ENCODE assay signal across 24 cellular contexts in genomic region chr5:178757410-178757809, GRCh38.
"Had no signal": no experiment of that assay in that cellular context is flagged by ENCODE, and none has a peak within 500 bp of the region (broad histone marks: within the 10 kb centered on the region; RNA-seq: fewer than 3 reads in every experiment).

No MANE protein-coding gene starts in this region.

- H3K4me1 ChIP-seq: stomach, suprapubic skin, testis, thyroid gland, tibial artery, tibial nerve, transverse colon, upper lobe of left lung, upper lobe of right lung, uterus, vagina had no signal

- H3K27ac ChIP-seq: stomach, suprapubic skin, testis, thoracic aorta, thyroid gland, tibial artery, tibial nerve, transverse colon, upper lobe of left lung, upper lobe of right lung, uterus, vagina had no signal

- H3K9me3 ChIP-seq: stomach, suprapubic skin, testis, thoracic aorta, thyroid gland, tibial artery, tibial nerve, transverse colon, upper lobe of left lung, upper lobe of right lung, uterus, vagina had no signal

- DNase-seq: stimulated activated CD4-positive, alpha-beta T cell treated with anti-CD3 and anti-CD28 coated beads, Interleukin-2, amount 100 ng/mL, for 48 hours; stimulated activated CD4-positive, alpha-beta T cell treated with anti-CD3 and anti-CD28 coated beads, Interleukin-4, amount 100 ng/mL, for 1 hour; stimulated activated CD4-positive, alpha-beta T cell treated with anti-CD3 and anti-CD28 coated beads, Interleukin-4, amount 100 ng/mL, for 24 hours; stimulated activated CD4-positive, alpha-beta T cell treated with anti-CD3 and anti-CD28 coated beads, Interleukin-4, amount 100 ng/mL, for 4 hours; stimulated activated CD8-positive, alpha-beta memory T cell treated with anti-CD3 and anti-CD28 coated beads, Interleukin-4, amount 100 ng/mL, for 48 hours; stimulated activated naive B cell treated with anti-CD40 and anti-IgM and Interleukin-4, amounts not matched to agents 10 μg/mL and 1 μg/mL and 100 μg/mL, for 72 hours; stimulated activated naive CD4-positive, alpha-beta T cell; stimulated activated naive CD4-positive, alpha-beta T cell treated with Interleukin-2 at 50 U/mL for 16 hours; stimulated activated naive CD8-positive, alpha-beta T cell treated with anti-CD3 and anti-CD28 coated beads, Interleukin-15, amount 100 ng/mL, for 72 hours; stimulated activated naive CD8-positive, alpha-beta T cell treated with anti-CD3 and anti-CD28 coated beads, Interleukin-15, Interleukin-2, amounts not matched to agents 100 U/mL and 50 U/mL, for 24 hours; stomach; substantia nigra; testis; thyroid gland; tibial artery; transverse colon; trophoblast cell; upper lobe of left lung; upper lobe of right lung; uterus had no signal

- H3K4me3 ChIP-seq: stomach, suprapubic skin, testis, thoracic aorta, thyroid gland, tibial artery, tibial nerve, transverse colon, upper lobe of left lung, upper lobe of right lung, uterus, vagina had no signal

- H3K36me3 ChIP-seq: stomach, suprapubic skin, thoracic aorta, thyroid gland, tibial artery, tibial nerve, transverse colon, upper lobe of left lung, upper lobe of right lung, uterus, vagina had no signal
